Comparison of ENCODE assay signal across 15 cellular contexts in genomic region chr17:31072186-31072585, GRCh38. TPM values are rescaled to one million over a fixed set of nuclear protein-coding genes. Genes with fewer than 3 reads are reported as not detected.
DNase-seq lines count a peak whose midpoint lies in the region; ATAC-seq, FAIRE-seq and TF ChIP-seq lines count a peak whose summit lies in the region.
"Had no signal": no experiment of that assay in that cellular context is flagged by ENCODE, and none has a peak within 500 bp of the region (broad histone marks: within the 10 kb centered on the region; RNA-seq: fewer than 3 reads in every experiment).

No MANE protein-coding gene starts in this region.

- CTCF ChIA-PET in IMR-90 (lab: Yijun Ruan, JAX), result no interaction called here

- 0 out of 2 replicates have a peak overlapping the region, but pooled peaks have one; percentile 57 for H4K5ac ChIP-seq in IMR-90 (ENCODE audit: low read depth, low read length)

- H2BK20ac ChIP-seq in IMR-90 (ENCODE audit: low read depth, low read length), result peak overlapping the region; percentile 64; the same call in 1 of the 2 replicates

- H3K36me3 Mint-ChIP-seq in mesothelial cell of epicardium, result no peaks in the 10 kb centered on the region
- no peaks in the 10 kb centered on the region for H3K36me3 Mint-ChIP-seq in T-helper 2 cell treated with Interferon-gamma antibody and Interleukin-4, amounts not matched to agents 5 μg/mL and 100 μg/mL, for 36 hours (ENCODE audit: low read depth)
- H3K36me3 Mint-ChIP-seq: CD8-positive, alpha-beta memory T cell; T-cell had no signal

- no peak overlapping the region for H3K4me2 ChIP-seq in IMR-90 (ENCODE audit: low read depth, low read length)

- no peaks in the 10 kb centered on the region for H3K9me3 ChIP-seq in IMR-90 (ENCODE audit: control insufficient read depth, insufficient read depth, low read length)
- H3K9me3 ChIP-seq in sigmoid colon, result no peaks in the 10 kb centered on the region
- H3K9me3 ChIP-seq: left lung, MG63 had no signal

- H3K4ac ChIP-seq in IMR-90 (ENCODE audit: low read depth, low read length), result peak overlapping the region; percentile 46

- no peak overlapping the region for H4K8ac ChIP-seq in IMR-90 (ENCODE audit: low read depth in 2 of 2, low read length in 2 of 2)

- H3K4me1 ChIP-seq in IMR-90 (ENCODE audit: control insufficient read depth, insufficient read depth, low read length) (peaks cover 15% of the 10 kb centered on the region), sigmoid colon (peaks cover 0 to 11% (median 4%) of the 10 kb centered on the region in 4 donors)

- TF ChIP-seq POLR2A in IMR-90 (IDR thresholded peaks at IDR 0.05; ENCODE audit: low read depth, low read length), result no peak
- no peak for TF ChIP-seq POLR2A in sigmoid colon (IDR thresholded peaks at IDR 0.05)

- H2BK15ac ChIP-seq in IMR-90 (ENCODE audit: low read depth, low read length), result no peak overlapping the region

- H2AFZ ChIP-seq in IMR-90 (replicated peaks; ENCODE audit: low read length, poor library complexity), result no peak overlapping the region

- peak; percentile 87 for DNase-seq in EH (ENCODE audit: low read depth)
- DNase-seq in IMR-90, result peak; percentile 56
- peak; percentile 97 for DNase-seq in bronchial epithelial cell (ENCODE audit: low read depth)
- DNase-seq in mesothelial cell of epicardium (ENCODE audit: low spot score in 2 of 2, unreplicated experiment in 2 of 2), result peak in 1 of 2 experiments; percentile 45
- no peak for DNase-seq in sigmoid colon
- no peak for DNase-seq in T-helper 2 cell treated with Interferon-gamma antibody and Interleukin-4, amounts not matched to agents 5 μg/mL and 100 μg/mL, for 36 hours (ENCODE audit: low spot score)
- DNase-seq: activated CD4-positive, alpha-beta T cell treated with anti-CD3 and anti-CD28 coated beads, Interleukin-2, amount 10 ng/mL, durations not matched to agents 24 days and 14 days; CD8-positive, alpha-beta memory T cell; left lung; MG63; NCI-H2107; T-cell had no signal

- no peak for TF ChIP-seq RAD21 in IMR-90 (IDR thresholded peaks at IDR 0.05; ENCODE audit: low read length)

- no peaks in the 10 kb centered on the region for H3K27me3 Mint-ChIP-seq in mesothelial cell of epicardium (ENCODE audit: low read depth)
- H3K27me3 Mint-ChIP-seq in T-helper 2 cell treated with Interferon-gamma antibody and Interleukin-4, amounts not matched to agents 5 μg/mL and 100 μg/mL, for 36 hours (ENCODE audit: low read depth), result peaks cover 4% of the 10 kb centered on the region
- H3K27me3 Mint-ChIP-seq: CD8-positive, alpha-beta memory T cell; T-cell had no signal

- H4K91ac ChIP-seq in IMR-90 (ENCODE audit: insufficient read depth, low read depth, low read length), result no peak overlapping the region

- no peak overlapping the region for H2AK9ac ChIP-seq in IMR-90 (replicated peaks; ENCODE audit: low read depth, low read length, poor library complexity)

- no peaks in the 10 kb centered on the region for H3K27me3 ChIP-seq in IMR-90 (ENCODE audit: control insufficient read depth, insufficient read depth, low read length)
- no peaks in the 10 kb centered on the region for H3K27me3 ChIP-seq in bronchial epithelial cell (ENCODE audit: control insufficient read depth, insufficient read depth, low read length)
- H3K27me3 ChIP-seq in sigmoid colon, result no peaks in the 10 kb centered on the region
- H3K27me3 ChIP-seq: left lung, MG63 had no signal

- H3K79me1 ChIP-seq in IMR-90 (ENCODE audit: low read depth in 1 of 2, low read length in 2 of 2), result 0 out of 4 replicates have a peak, but pooled peaks cover 0 to 5% of the 10 kb centered on the region in 2 experiments

- POLR2A ChIA-PET in IMR-90 (lab: Charles Lee; ENCODE audit: unreplicated experiment), result no interaction called here

- peaks cover 55% of the 10 kb centered on the region for H3K4me1 Mint-ChIP-seq in mesothelial cell of epicardium
- peaks cover 1% of the 10 kb centered on the region for H3K4me1 Mint-ChIP-seq in T-helper 2 cell treated with Interferon-gamma antibody and Interleukin-4, amounts not matched to agents 5 μg/mL and 100 μg/mL, for 36 hours (ENCODE audit: low read depth)
- H3K4me1 Mint-ChIP-seq: activated CD4-positive, alpha-beta T cell treated with anti-CD3 and anti-CD28 coated beads, Interleukin-2, amount 10 ng/mL, durations not matched to agents 24 days and 14 days; CD8-positive, alpha-beta memory T cell; T-cell had no signal

- H3K56ac ChIP-seq in IMR-90 (ENCODE audit: extremely low read depth, insufficient read depth, low read length), result no peak overlapping the region

- peak overlapping the region; percentile 97 for H3K18ac ChIP-seq in IMR-90 (ENCODE audit: low read depth, low read length)

- no peak overlapping the region for H3K9ac ChIP-seq in IMR-90 (ENCODE audit: low read depth, low read length)

- no TSS peak for BruUV-seq in IMR-90 (replicated peaks; lab: Mats Ljungman, UMichigan)

- no peaks in the 10 kb centered on the region; the same call in 1 of the 2 replicates for H4K20me1 ChIP-seq in IMR-90 (ENCODE audit: insufficient read depth, low read length)

- H2BK5ac ChIP-seq in IMR-90 (ENCODE audit: low read depth, low read length, poor library complexity, severe bottlenecking), result peak overlapping the region; percentile 39

- no peak overlapping the region; the same call in 1 of the 2 replicates for H3K14ac ChIP-seq in IMR-90 (replicated peaks; ENCODE audit: low read depth, low read length)

- ATAC-seq in IMR-90 (ENCODE audit: low read depth) (0 out of 2 replicates have a peak, but pooled peaks have one; percentile 8), GM19351 (IDR thresholded peaks at IDR 0.05; ENCODE audit: unreplicated experiment) (no peak)
- ATAC-seq: left lung, T-cell had no signal

- H3K27ac ChIP-seq in IMR-90 (ENCODE audit: insufficient read depth, low read length) (peak overlapping the region; percentile 5; the same call in 1 of the 2 replicates), sigmoid colon (no peak overlapping the region)
- H3K27ac ChIP-seq: left lung had no signal

- H3K27ac Mint-ChIP-seq in mesothelial cell of epicardium, result peak overlapping the region; percentile 95
- H3K27ac Mint-ChIP-seq in T-helper 2 cell treated with Interferon-gamma antibody and Interleukin-4, amounts not matched to agents 5 μg/mL and 100 μg/mL, for 36 hours, result no peak overlapping the region
- H3K27ac Mint-ChIP-seq: activated CD4-positive, alpha-beta T cell treated with anti-CD3 and anti-CD28 coated beads, Interleukin-2, amount 10 ng/mL, durations not matched to agents 24 days and 14 days; CD8-positive, alpha-beta memory T cell; nephron; T-cell had no signal

- peaks cover 18% of the 10 kb centered on the region for H3K9me1 ChIP-seq in IMR-90 (ENCODE audit: insufficient read depth, low read length)

- H3K4me3 ChIP-seq in IMR-90 (ENCODE audit: insufficient read depth, low read depth, low read length), result no peak overlapping the region
- no peak overlapping the region for H3K4me3 ChIP-seq in bronchial epithelial cell (ENCODE audit: low read depth, low read length)
- H3K4me3 ChIP-seq in sigmoid colon, result no peak overlapping the region
- H3K4me3 ChIP-seq: left lung, MG63 had no signal

- H3K9me3 Mint-ChIP-seq in mesothelial cell of epicardium, result no peaks in the 10 kb centered on the region
- H3K9me3 Mint-ChIP-seq in T-helper 2 cell treated with Interferon-gamma antibody and Interleukin-4, amounts not matched to agents 5 μg/mL and 100 μg/mL, for 36 hours, result no peaks in the 10 kb centered on the region
- H3K9me3 Mint-ChIP-seq: activated CD4-positive, alpha-beta T cell treated with anti-CD3 and anti-CD28 coated beads, Interleukin-2, amount 10 ng/mL, durations not matched to agents 24 days and 14 days; CD8-positive, alpha-beta memory T cell; nephron; T-cell had no signal

- H3K23ac ChIP-seq in IMR-90 (ENCODE audit: low read depth, low read length), result no peak overlapping the region

- no peak for TF ChIP-seq EP300 in sigmoid colon (IDR thresholded peaks at IDR 0.05)

- FAIRE-seq in bronchial epithelial cell (lab: Jason Lieb, UNC), result no peak
- FAIRE-seq: astrocyte had no signal

- in situ Hi-C loops in IMR-90 (cut with MboI; ENCODE audit: low sequenced_read_pairs), result no loop called here

- H3K4me3 Mint-ChIP-seq in mesothelial cell of epicardium, result no peak overlapping the region
- H3K4me3 Mint-ChIP-seq in T-helper 2 cell treated with Interferon-gamma antibody and Interleukin-4, amounts not matched to agents 5 μg/mL and 100 μg/mL, for 36 hours, result no peak overlapping the region
- H3K4me3 Mint-ChIP-seq: activated CD4-positive, alpha-beta T cell treated with anti-CD3 and anti-CD28 coated beads, Interleukin-2, amount 10 ng/mL, durations not matched to agents 24 days and 14 days; CD8-positive, alpha-beta memory T cell; nephron; T-cell had no signal

- H2BK120ac ChIP-seq in IMR-90 (ENCODE audit: low read depth, low read length), result peak overlapping the region; percentile 92; the same call in 1 of the 2 replicates

- H2AK5ac ChIP-seq in IMR-90 (ENCODE audit: low read depth, low read length), result no peak overlapping the region

- intact Hi-C loops in IMR-90 (cut with micrococcal nuclease) (no loop called here), sigmoid colon (cut with DNase I) (no loop called here)

- no peaks in the 10 kb centered on the region for H3K36me3 ChIP-seq in IMR-90 (ENCODE audit: control insufficient read depth, insufficient read depth, low read length)
- no peaks in the 10 kb centered on the region for H3K36me3 ChIP-seq in bronchial epithelial cell (ENCODE audit: control insufficient read depth, insufficient read depth, low read length)
- H3K36me3 ChIP-seq in sigmoid colon, result no peaks in the 10 kb centered on the region
- H3K36me3 ChIP-seq: left lung, MG63 had no signal

- dilution Hi-C loops in IMR-90 (cut with HindIII; ENCODE audit: low sequenced_read_pairs, unreplicated experiment), result no loop called here

- TF ChIP-seq CTCF in IMR-90 (conservative IDR thresholded peaks at IDR 0.05; ENCODE audit: low read depth, low read length) (no peak), bronchial epithelial cell (IDR thresholded peaks at IDR 0.05; ENCODE audit: insufficient read depth, low read length, severe bottlenecking) (no peak), mesothelial cell of epicardium (IDR thresholded peaks at IDR 0.05; ENCODE audit: unreplicated experiment) (no peak), sigmoid colon (IDR thresholded peaks at IDR 0.05) (no peak)

TF ChIP-seq in IMR-90, 13 proteins besides CTCF, POLR2A, EP300 and RAD21 (continues in another document):
- TF ChIP-seq CEBPB (IDR thresholded peaks at IDR 0.05; ENCODE audit: low read depth, low read length), result peak; percentile 93

RNA-seq across cellular contexts. Expression of gene NF1, which starts 22.6 kb away (rescaled TPM):
- total RNA-seq in IMR-90 (2012; rRNA removed) (48.3 and 48.6 TPM in 2 replicates), bronchial epithelial cell (28.4 and 33.2 TPM in 2 replicates), mesothelial cell of epicardium (91.9 to 104 TPM (median 94.5 TPM) in 3 replicates), sigmoid colon (10 to 100 TPM; 40.7 to 83.8 (median 60.2) TPM)
- polyA plus RNA-seq in IMR-90 (2012; rRNA removed) (16.1 and 17.9 TPM in 2 replicates), sigmoid colon (10 to 100 TPM in 1 of 3 donors, 1 to 10 TPM in 2; 4.8 to 10.6 (median 6.2) TPM)
- polyA plus RNA-seq in IMR-90 (2012; cell fraction: cytosol; rRNA removed), result 4.8 and 5.0 TPM in 2 replicates
- 10.1 and 96.9 TPM in 2 replicates for polyA plus RNA-seq in IMR-90 (2012; cell fraction: nucleus; rRNA removed; ENCODE audit: low replicate concordance)

Comparison
In these comparisons a context has a peak if more than half of its experiments do, and no peak if none do; other contexts are left out.
1. DNase-seq: peak in EH (single experiment), IMR-90 (single experiment) and bronchial epithelial cell (single experiment); none in sigmoid colon (single experiment) and T-helper 2 cell treated with Interferon-gamma antibody and Interleukin-4, amounts not matched to agents 5 μg/mL and 100 μg/mL, for 36 hours (single experiment).